ENCODE assay signal across 1 cellular context in the genomic region with DNA sequence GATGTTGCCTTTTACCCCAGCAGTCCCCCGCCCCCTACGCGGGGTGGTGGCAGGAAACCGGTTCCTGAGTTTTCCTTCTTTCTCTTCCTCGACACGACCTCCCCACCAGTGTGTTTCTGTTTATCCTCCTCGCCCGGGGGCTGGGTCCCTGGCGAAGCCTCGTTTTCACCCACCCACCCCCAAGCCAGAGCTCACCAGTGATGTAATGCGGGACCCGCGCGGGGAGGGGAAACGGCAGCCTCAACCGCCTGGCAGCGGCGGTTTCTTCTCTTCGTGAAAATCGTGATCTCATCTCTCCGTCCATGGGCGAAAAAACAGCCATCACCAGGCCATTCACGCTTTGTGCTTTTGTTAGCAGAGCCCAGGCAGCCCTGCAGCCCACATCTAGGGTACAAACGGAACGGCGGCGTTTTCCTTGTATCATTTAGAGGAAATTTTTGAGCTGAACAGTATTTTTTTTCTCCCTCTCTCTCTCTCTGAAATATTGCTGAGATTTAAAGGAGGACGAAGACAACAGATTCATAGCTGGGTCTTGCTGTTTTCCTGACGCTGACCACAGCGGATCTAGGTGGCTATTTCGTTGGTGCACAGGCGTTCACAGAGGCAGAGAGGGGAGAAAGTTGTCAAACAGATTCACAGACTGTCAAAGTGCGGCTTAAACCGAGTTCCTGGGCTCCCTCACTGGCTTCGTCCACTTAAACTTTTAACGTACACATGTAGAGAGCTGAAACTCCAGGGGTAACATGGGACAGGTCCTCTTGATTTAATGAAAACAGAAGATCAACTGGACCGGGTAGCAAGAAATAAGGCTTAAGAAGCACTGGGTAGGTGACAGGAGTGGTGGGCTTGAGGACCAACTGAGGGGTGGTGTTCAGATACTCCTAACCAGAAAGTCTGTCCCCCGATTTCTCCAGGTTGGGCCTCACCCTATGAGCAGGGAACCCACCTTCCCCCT.
TF ChIP-seq lines count a peak whose summit lies in the region.

No MANE protein-coding gene starts in this region.

TF ChIP-seq in HepG2, 621 proteins besides CTCF, POLR2A, EP300 and RAD21:
- TF ChIP-seq KAT7 (CRISPR knock-in tag; IDR thresholded peaks at IDR 0.05; ENCODE audit: borderline replicate concordance) (no peak), MYC (CRISPR knock-in tag; IDR thresholded peaks at IDR 0.05; ENCODE audit: borderline replicate concordance) (0 out of 2 replicates have a peak, but pooled peaks have one; percentile 4), ASH2L (IDR thresholded peaks at IDR 0.05; ENCODE audit: insufficient read length, low read depth, low read length) (peak; percentile 21), CBX2 (IDR thresholded peaks at IDR 0.05; ENCODE audit: low read depth, low read length) (peak; percentile 91), CBX2 (CRISPR knock-in tag; IDR thresholded peaks at IDR 0.05; ENCODE audit: low read depth) (no peak; the same call in 1 of the 2 replicates), NFE2L2 (IDR thresholded peaks at IDR 0.05; ENCODE audit: low read length) (no peak), EZH2 (conservative IDR thresholded peaks at IDR 0.05; ENCODE audit: low read depth, low read length) (peak; percentile 91)
TF ChIP-seq in HepG2: peak in this region for 4.
